ENCODE assay signal across 8 cellular contexts in the genomic region with DNA sequence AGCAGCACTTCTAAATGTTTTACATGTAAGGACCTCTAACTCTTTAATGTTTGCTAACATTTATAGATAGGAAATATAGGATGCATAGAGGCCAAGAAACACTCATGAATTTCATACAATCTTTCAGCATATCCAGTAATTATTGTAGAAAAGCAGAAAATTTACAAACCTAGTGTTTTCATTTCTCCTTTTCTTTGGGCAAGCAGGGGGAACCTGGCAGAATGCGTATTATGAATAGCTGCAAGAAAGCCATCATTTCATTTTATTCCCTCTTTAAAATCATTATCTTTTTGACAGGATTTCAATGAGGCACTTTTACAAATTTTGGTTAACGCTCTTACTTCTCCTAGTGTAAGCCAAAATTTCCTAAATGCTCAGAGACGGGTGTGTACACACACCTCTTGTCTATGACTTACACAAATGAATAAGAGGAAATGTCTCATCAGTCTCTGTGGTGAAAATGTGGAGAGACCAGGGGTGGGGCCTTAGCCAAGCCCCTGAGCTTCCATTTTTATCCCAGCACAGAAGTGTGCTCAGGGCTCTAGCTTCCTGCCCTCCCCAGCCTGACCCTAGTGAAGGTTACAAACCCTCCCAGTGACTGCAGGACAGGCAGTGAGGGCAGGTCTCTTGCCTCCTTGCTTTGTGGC.
A peak's percentile ranks its signal among the peaks of the same experiment; 100 is the strongest.
DNase-seq lines count a peak whose midpoint lies in the region; ATAC-seq lines count a peak whose summit lies in the region.

No MANE protein-coding gene starts in this region.

- peaks cover 60% of the 10 kb centered on the region for H3K36me3 Mint-ChIP-seq in activated naive CD4-positive, alpha-beta T cell treated with anti-CD3 and anti-CD28 coated beads, Interleukin-2, amount 10 ng/mL, durations not matched to agents 7 days and 5 days

- CTCF ChIA-PET in activated naive CD4-positive, alpha-beta T cell treated with anti-CD3 and anti-CD28 coated beads, Interleukin-2, amount 10 ng/mL, durations not matched to agents 7 days and 5 days (lab: Charles Lee): interaction anchor here (0.7 to 4.4 kb wide), 4 partner anchors 32 to 39 kb away, joined by 3 to 16 read pairs (median 4); no protein-coding TSS in a partner anchor

- WGBS in mesodermal cell (ENCODE audit: insufficient coverage in 2 of 2), 2 experiments: 100% methylated on average over 1 of the region's 3 CpGs

- no peaks in the 10 kb centered on the region for H3K9me3 ChIP-seq in mesodermal cell (ENCODE audit: control insufficient read depth, low read length)

- DNase-seq in CD1c-positive myeloid dendritic cell (ENCODE audit: extremely low spot score): peak; percentile 85
- peak; percentile 95 for DNase-seq in MV-4-11 (lab: John Stamatoyannopoulos, UW)
- peak; percentile 59 for DNase-seq in activated naive CD4-positive, alpha-beta T cell treated with anti-CD3 and anti-CD28 coated beads, Interleukin-2, amount 10 ng/mL, durations not matched to agents 7 days and 5 days
- DNase-seq in NCI-H510A (lab: John Stamatoyannopoulos, UW): no peak

- H3K27ac Mint-ChIP-seq in activated naive CD4-positive, alpha-beta T cell treated with anti-CD3 and anti-CD28 coated beads, Interleukin-2, amount 10 ng/mL, durations not matched to agents 7 days and 5 days: peak overlapping the region; percentile 67

- no peak overlapping the region for H3K4me3 ChIP-seq in mesodermal cell (ENCODE audit: extremely low read depth, insufficient read depth, low read length, poor library complexity, severe bottlenecking)

- H3K27me3 Mint-ChIP-seq in activated naive CD4-positive, alpha-beta T cell treated with anti-CD3 and anti-CD28 coated beads, Interleukin-2, amount 10 ng/mL, durations not matched to agents 7 days and 5 days: no peaks in the 10 kb centered on the region

- H3K36me3 ChIP-seq in mesodermal cell (ENCODE audit: control insufficient read depth, insufficient read depth, low read length): no peaks in the 10 kb centered on the region

- H3K4me1 ChIP-seq in mesodermal cell (ENCODE audit: control insufficient read depth, insufficient read depth, low read length, poor library complexity, severe bottlenecking): peaks cover 17% of the 10 kb centered on the region

- H3K9me3 Mint-ChIP-seq in activated naive CD4-positive, alpha-beta T cell treated with anti-CD3 and anti-CD28 coated beads, Interleukin-2, amount 10 ng/mL, durations not matched to agents 7 days and 5 days: peaks cover 10% of the 10 kb centered on the region

- H3K27ac ChIP-seq in mesodermal cell (ENCODE audit: low read depth, low read length, severe bottlenecking): peak overlapping the region; percentile 47

- ATAC-seq in GM21576 (IDR thresholded peaks at IDR 0.05; ENCODE audit: unreplicated experiment) (peak; percentile 78), GM19467 (IDR thresholded peaks at IDR 0.05; ENCODE audit: unreplicated experiment) (no peak), HG02840 (IDR thresholded peaks at IDR 0.05; ENCODE audit: low FRiP score, unreplicated experiment) (no peak)

- peaks cover 94% of the 10 kb centered on the region for H3K4me1 Mint-ChIP-seq in activated naive CD4-positive, alpha-beta T cell treated with anti-CD3 and anti-CD28 coated beads, Interleukin-2, amount 10 ng/mL, durations not matched to agents 7 days and 5 days

- no peak overlapping the region for H3K4me3 Mint-ChIP-seq in activated naive CD4-positive, alpha-beta T cell treated with anti-CD3 and anti-CD28 coated beads, Interleukin-2, amount 10 ng/mL, durations not matched to agents 7 days and 5 days
